Comparison of ENCODE assay signal across 24 cellular contexts in the genomic region with DNA sequence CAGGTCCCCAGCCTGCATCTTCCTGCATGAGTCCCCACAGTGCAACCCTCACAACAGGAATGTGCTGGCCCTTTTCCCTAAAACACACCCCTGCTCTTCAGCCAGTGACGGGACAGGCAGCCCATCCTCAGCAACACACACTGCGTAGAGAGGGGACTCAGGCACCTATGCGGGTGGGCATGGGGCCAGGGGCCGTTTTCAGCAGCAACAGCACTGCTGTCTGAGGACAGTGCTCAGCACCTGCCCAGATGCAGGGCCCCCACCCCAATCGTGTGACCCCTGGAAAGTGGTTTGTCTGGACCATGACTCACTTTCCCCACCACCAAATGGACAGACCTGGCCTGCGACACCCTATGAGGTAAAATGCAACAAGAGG. TPM values are rescaled to one million over a fixed set of nuclear protein-coding genes. Genes with fewer than 3 reads are reported as not detected.
DNase-seq lines count a peak whose midpoint lies in the region; ATAC-seq, FAIRE-seq and TF ChIP-seq lines count a peak whose summit lies in the region.
"Had no signal": no experiment of that assay in that cellular context is flagged by ENCODE, and none has a peak within 500 bp of the region (broad histone marks: within the 10 kb centered on the region; RNA-seq: fewer than 3 reads in every experiment).

No MANE protein-coding gene starts in this region.

- no peak overlapping the region for H2AFZ ChIP-seq in neuronal stem cell (ENCODE audit: low read length)
- H2AFZ ChIP-seq: hepatocyte had no signal

- no peak overlapping the region for H2BK12ac ChIP-seq in neuronal stem cell (ENCODE audit: low read length)

- H3K23ac ChIP-seq in neuronal stem cell (ENCODE audit: low read depth, low read length, poor library complexity) = peak overlapping the region; percentile 10

- H2AK5ac ChIP-seq in neuronal stem cell (ENCODE audit: low read depth, low read length) = no peak overlapping the region

- no peak overlapping the region for H4K8ac ChIP-seq in neuronal stem cell (ENCODE audit: low read depth, low read length)

- no peaks in the 10 kb centered on the region for H3K4me1 Mint-ChIP-seq in type B pancreatic cell (ENCODE audit: unreplicated experiment)

- TF ChIP-seq CTCF in VCaP (conservative IDR thresholded peaks at IDR 0.05) = no peak
- no peak for TF ChIP-seq CTCF in type B pancreatic cell (conservative IDR thresholded peaks at IDR 0.05)

- no peak overlapping the region for H4K91ac ChIP-seq in neuronal stem cell (ENCODE audit: low read depth, low read length, poor library complexity)

- no peak overlapping the region for H3K4me2 ChIP-seq in neuronal stem cell (ENCODE audit: insufficient read depth, low read length, poor library complexity, severe bottlenecking)
- H3K4me2 ChIP-seq: hepatocyte, SK-N-SH had no signal

- H3K4ac ChIP-seq in neuronal stem cell (ENCODE audit: low read length) = no peak overlapping the region

- no peak overlapping the region for H2BK120ac ChIP-seq in neuronal stem cell (ENCODE audit: low read depth, low read length)

- DNase-seq in neuronal stem cell (ENCODE audit: low spot score) (no peak), H54 (ENCODE audit: insufficient read length, low spot score) (no peak), type B pancreatic cell (ENCODE audit: extremely low spot score, unreplicated experiment) (no peak)
- DNase-seq in activated T-cell treated with anti-CD3 and anti-CD28 coated beads, Interleukin-2, amount 50 U/mL, for 1 hour = no peak
- DNase-seq: activated CD8-positive, alpha-beta memory T cell treated with anti-CD3 and anti-CD28 coated beads, Interleukin-2, amount 50 U/mL, for 48 hours; activated effector memory CD4-positive, alpha-beta T cell treated with anti-CD3 and anti-CD28 coated beads, Interleukin-2, amount 50 U/mL, for 16 hours; activated naive CD8-positive, alpha-beta T cell treated with anti-CD3 and anti-CD28 coated beads, Interleukin-2, amount 50 U/mL, for 24 hours; KG1; mammary epithelial cell; NCI-H146; NCI-H2171; NCI-H526; nucleus accumbens; SK-N-SH had no signal

- no peak overlapping the region for H3K9ac ChIP-seq in neuronal stem cell (ENCODE audit: low read depth, low read length, poor library complexity)
- H3K9ac ChIP-seq: SK-N-SH had no signal

- H3K9me3 ChIP-seq in neuronal stem cell (replicated peaks in 1 of 2; ENCODE audit: control insufficient read depth in 2 of 2, insufficient read depth in 1 of 2, low read depth in 1 of 2, low read length in 2 of 2) = no peaks in the 10 kb centered on the region
- H3K9me3 ChIP-seq: SK-N-SH had no signal

- no peaks in the 10 kb centered on the region for H3K27me3 Mint-ChIP-seq in type B pancreatic cell
- H3K27me3 Mint-ChIP-seq: activated naive CD8-positive, alpha-beta T cell treated with anti-CD3 and anti-CD28 coated beads, Interleukin-2, amount 50 U/mL, for 24 hours had no signal

- peak overlapping the region; percentile 85 for H3K27ac ChIP-seq in VCaP
- H3K27ac ChIP-seq in cingulate gyrus (ENCODE audit: low read depth, low read length) = peak overlapping the region; percentile 99
- no peak overlapping the region for H3K27ac ChIP-seq in neuronal stem cell (replicated peaks; ENCODE audit: low read length)
- H3K27ac ChIP-seq in temporal lobe (ENCODE audit: low read depth, low read length) = peak overlapping the region; percentile 99

- no peak overlapping the region for H2BK5ac ChIP-seq in neuronal stem cell (ENCODE audit: low read length)

- TF ChIP-seq POLR2A in H54 (IDR thresholded peaks at IDR 0.05; ENCODE audit: low read depth, low read length) = no peak

- peaks cover 8 to 11% of the 10 kb centered on the region in 2 donors for H3K36me3 ChIP-seq in neuronal stem cell (replicated peaks in 1 of 2; ENCODE audit: control insufficient read depth in 2 of 2, insufficient read depth in 2 of 2, low read length in 2 of 2)

- FAIRE-seq in H54 (lab: Jason Lieb, UNC) = no peak
- FAIRE-seq: endothelial cell of umbilical vein had no signal

- H3K4me1 ChIP-seq in neuronal stem cell (ENCODE audit: control insufficient read depth in 2 of 2, insufficient read depth in 1 of 2, low read depth in 1 of 2, low read length in 2 of 2) = peaks cover 5 to 9% of the 10 kb centered on the region in 2 donors

- H3K27me3 ChIP-seq in neuronal stem cell (ENCODE audit: control insufficient read depth in 3 of 3, insufficient read depth in 3 of 3, low read depth in 1 of 3, low read length in 3 of 3) = no peaks in the 10 kb centered on the region
- H3K27me3 ChIP-seq: hepatocyte had no signal

- H3K4me3 ChIP-seq in neuronal stem cell (ENCODE audit: low read length in 2 of 2) = no peak overlapping the region
- H3K4me3 ChIP-seq: hepatocyte had no signal

- H3K79me1 ChIP-seq in neuronal stem cell (ENCODE audit: low read depth, low read length) = peaks cover 4% of the 10 kb centered on the region

- ATAC-seq in GM18519 (IDR thresholded peaks at IDR 0.05; ENCODE audit: low FRiP score, unreplicated experiment) = no peak
- ATAC-seq: activated naive CD8-positive, alpha-beta T cell treated with anti-CD3 and anti-CD28 coated beads, Interleukin-2, amount 50 U/mL, for 24 hours; HCT116; sciatic nerve; WTC11 had no signal

- H3K18ac ChIP-seq in neuronal stem cell (ENCODE audit: low read length) = no peak overlapping the region

- H2BK15ac ChIP-seq in neuronal stem cell (ENCODE audit: low read length) = no peak overlapping the region

- H3K14ac ChIP-seq in neuronal stem cell (ENCODE audit: low read length) = peak overlapping the region; percentile 63

- H3K36me3 Mint-ChIP-seq in type B pancreatic cell = no peaks in the 10 kb centered on the region

- H3K9me3 Mint-ChIP-seq in type B pancreatic cell = no peaks in the 10 kb centered on the region
- H3K9me3 Mint-ChIP-seq: activated naive CD8-positive, alpha-beta T cell treated with anti-CD3 and anti-CD28 coated beads, Interleukin-2, amount 50 U/mL, for 24 hours; T-helper 2 cell treated with Interferon-gamma antibody and Interleukin-4, amounts not matched to agents 5 μg/mL and 100 μg/mL, for 36 hours; WTC11 had no signal

- no peak overlapping the region for H3K4me3 Mint-ChIP-seq in type B pancreatic cell
- H3K4me3 Mint-ChIP-seq: activated naive CD8-positive, alpha-beta T cell treated with anti-CD3 and anti-CD28 coated beads, Interleukin-2, amount 50 U/mL, for 24 hours; T-helper 2 cell treated with Interferon-gamma antibody and Interleukin-4, amounts not matched to agents 5 μg/mL and 100 μg/mL, for 36 hours; WTC11 had no signal

- no CpG with 5 or more reads among the region's 6 CpGs for WGBS in neuronal stem cell (ENCODE audit: extremely low coverage in 2 of 2, insufficient read length in 2 of 2, insufficient replicate concordance in 1 of 2), 2 donors

- H3K27ac Mint-ChIP-seq in type B pancreatic cell = no peak overlapping the region

RNA-seq across cellular contexts. Expression of gene ISYNA1, which starts 28.0 kb away (rescaled TPM):
- polyA plus RNA-seq in neuronal stem cell (2013, experiment 1 of 2) = 318 TPM
- 304 TPM for polyA plus RNA-seq in neuronal stem cell (2013, experiment 2 of 2)
- total RNA-seq in temporal lobe = 80.4 TPM
- 278 and 303 TPM in 2 replicates for total RNA-seq in type B pancreatic cell (ENCODE audit: low replicate concordance)

RNA-seq across cellular contexts. Expression of gene SSBP4, which starts 46.8 kb away (rescaled TPM):
- 66.8 TPM for polyA plus RNA-seq in neuronal stem cell (2013, experiment 1 of 2)
- polyA plus RNA-seq in neuronal stem cell (2013, experiment 2 of 2) = 64.3 TPM
- total RNA-seq in temporal lobe (52.1 TPM), type B pancreatic cell (ENCODE audit: low replicate concordance) (76.7 and 99.0 TPM in 2 replicates)

RNA-seq across cellular contexts. Expression of gene ELL, which starts 55.9 kb away (rescaled TPM):
- 5.2 TPM for polyA plus RNA-seq in neuronal stem cell (2013, experiment 1 of 2)
- 5.2 TPM for polyA plus RNA-seq in neuronal stem cell (2013, experiment 2 of 2)
- total RNA-seq in temporal lobe (5.2 TPM), type B pancreatic cell (ENCODE audit: low replicate concordance) (13.6 and 16.7 TPM in 2 replicates)
